ENCODE assay signal across 9 cellular contexts in the genomic region with DNA sequence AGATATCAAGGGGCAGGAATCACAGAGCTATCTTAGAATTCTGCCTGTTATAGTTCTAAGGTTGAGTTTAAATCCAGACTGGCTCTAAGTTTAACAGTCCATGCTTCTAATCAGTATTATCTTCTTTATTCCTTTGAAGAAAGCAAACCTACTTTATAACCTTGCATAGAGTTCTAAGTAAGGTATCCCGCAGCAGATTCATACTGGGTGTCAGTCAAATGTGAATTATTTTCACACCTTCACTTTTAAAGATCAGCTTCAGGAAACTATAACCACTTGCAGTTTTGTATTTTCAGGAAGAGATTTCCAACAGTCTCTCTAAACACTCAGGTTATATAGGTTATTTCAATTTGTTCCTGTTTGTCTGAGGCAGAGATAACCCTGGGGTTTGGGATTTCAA.
DNase-seq lines count a peak whose midpoint lies in the region; ATAC-seq and TF ChIP-seq lines count a peak whose summit lies in the region.
"Had no signal": no experiment of that assay in that cellular context is flagged by ENCODE, and none has a peak within 500 bp of the region (broad histone marks: within the 10 kb centered on the region; RNA-seq: fewer than 3 reads in every experiment).

No MANE protein-coding gene starts in this region.

- H3K36me3 Mint-ChIP-seq in activated naive CD8-positive, alpha-beta T cell, result peaks cover 20% of the 10 kb centered on the region

- H3K4me1 ChIP-seq in DOHH2 (ENCODE audit: control insufficient read depth, low read length), result peaks cover 37% of the 10 kb centered on the region

- H3K4me1 Mint-ChIP-seq in activated naive CD8-positive, alpha-beta T cell (ENCODE audit: low read depth), result peaks cover 65% of the 10 kb centered on the region

- H3K36me3 ChIP-seq in DOHH2 (ENCODE audit: control insufficient read depth, low read length), result peaks cover 50% of the 10 kb centered on the region

- no peaks in the 10 kb centered on the region for H3K9me3 Mint-ChIP-seq in activated naive CD8-positive, alpha-beta T cell (ENCODE audit: low read depth)

- peak overlapping the region; percentile 4 for H3K4me3 ChIP-seq in DOHH2 (ENCODE audit: low read length)

- peak overlapping the region; percentile 58 for H3K27ac ChIP-seq in DOHH2 (ENCODE audit: low read depth, low read length)

- no peaks in the 10 kb centered on the region for H3K27me3 ChIP-seq in DOHH2 (ENCODE audit: control insufficient read depth, low read length)

- ATAC-seq in GM19463 (IDR thresholded peaks at IDR 0.05; ENCODE audit: unreplicated experiment) (peak; percentile 3), HG03159 (IDR thresholded peaks at IDR 0.05; ENCODE audit: unreplicated experiment) (peak; percentile 12), GM19351 (IDR thresholded peaks at IDR 0.05; ENCODE audit: unreplicated experiment) (no peak)

- H3K9me2 ChIP-seq in DOHH2 (replicated peaks; ENCODE audit: control insufficient read depth, low read length), result no peaks in the 10 kb centered on the region

- DNase-seq in activated effector memory CD4-positive, alpha-beta T cell treated with Interleukin-2 at 50 U/mL for 16 hours, result no peak
- no peak for DNase-seq in NCI-H1105 treated with DMSO at 0.1 percent for 48 hours (lab: John Stamatoyannopoulos, UW)
- no peak for DNase-seq in activated CD4-positive, alpha-beta T cell treated with anti-CD3 and anti-CD28 coated beads for 48 hours
- DNase-seq: cortex of kidney had no signal

- H3K4me2 ChIP-seq in DOHH2 (ENCODE audit: low read length), result peak overlapping the region; percentile 38

- no peak for TF ChIP-seq CTCF in DOHH2 (IDR thresholded peaks at IDR 0.05; ENCODE audit: low read depth, low read length, poor library complexity, severe bottlenecking)

- no peaks in the 10 kb centered on the region for H3K9me3 ChIP-seq in DOHH2 (ENCODE audit: control insufficient read depth, insufficient read depth, low read length)

- H3K27ac Mint-ChIP-seq in activated naive CD8-positive, alpha-beta T cell, result peak overlapping the region; percentile 99

- H3K27me3 Mint-ChIP-seq in activated naive CD8-positive, alpha-beta T cell, result no peaks in the 10 kb centered on the region

- peaks cover 14% of the 10 kb centered on the region for H3K79me2 ChIP-seq in DOHH2 (ENCODE audit: control insufficient read depth, low read length)

- H4K20me1 ChIP-seq in DOHH2 (ENCODE audit: control insufficient read depth, insufficient read depth, low read depth, low read length), result no peaks in the 10 kb centered on the region

- H3K4me3 Mint-ChIP-seq in activated naive CD8-positive, alpha-beta T cell, result peak overlapping the region; percentile 79

- peaks cover 5% of the 10 kb centered on the region for H3F3A ChIP-seq in DOHH2 (ENCODE audit: control insufficient read depth, insufficient read depth)
